8 cellular contexts compared by ENCODE assay signal in genomic region chr17:81241648-81242420, GRCh38. TPM values are rescaled to one million over a fixed set of nuclear protein-coding genes. Genes with fewer than 3 reads are reported as not detected.
A peak's percentile ranks its signal among the peaks of the same experiment; 100 is the strongest.
DNase-seq lines count a peak whose midpoint lies in the region; ATAC-seq and TF ChIP-seq lines count a peak whose summit lies in the region.

No MANE protein-coding gene starts in this region.

- TF ChIP-seq CTCF in CD8-positive, alpha-beta T cell (IDR thresholded peaks at IDR 0.05) = peak; percentile 74
- TF ChIP-seq CTCF in adrenal gland (IDR thresholded peaks at IDR 0.05) = peak; percentile 43 to 79 (median 63)

- peak; percentile 46 to 77 (median 61) for DNase-seq in CD8-positive, alpha-beta T cell
- peak; percentile 21 for DNase-seq in HCEC 1CT
- peak in 32 of 34 experiments; percentile 28 to 68 (median 51) for DNase-seq in T-cell
- DNase-seq in adrenal gland = peak in 6 of 7 donors; percentile 45 to 81 (median 64)
- DNase-seq in islet precursor cell = peak; percentile 84
- peak; percentile 36 to 47 (median 41) for DNase-seq in stimulated activated CD4-positive, alpha-beta T cell treated with anti-CD3 and anti-CD28 coated beads, TNF-alpha, amount 100 ng/mL, for 4 hours (ENCODE audit: low read depth in 3 of 3)

- peaks cover 34% of the 10 kb centered on the region for H3K4me1 Mint-ChIP-seq in CD8-positive, alpha-beta T cell (ENCODE audit: low read depth)
- H3K4me1 Mint-ChIP-seq in T-cell = peaks cover 33 to 43% (median 39%) of the 10 kb centered on the region in 3 donors

- WGBS in adrenal gland, 4 donors = 37 to 55% (median 51%) methylated on average over 7 to 26 of the region's 26 CpGs

- H3K9me3 ChIP-seq in CD8-positive, alpha-beta T cell (ENCODE audit: low read length) = no peaks in the 10 kb centered on the region
- H3K9me3 ChIP-seq in adrenal gland (replicated peaks in 1 of 3) = no peaks in the 10 kb centered on the region

- peaks cover 9% of the 10 kb centered on the region for H3K36me3 Mint-ChIP-seq in CD8-positive, alpha-beta T cell
- H3K36me3 Mint-ChIP-seq in T-cell = no peaks in the 10 kb centered on the region

- H3K4me3 Mint-ChIP-seq in CD8-positive, alpha-beta T cell = peak overlapping the region; percentile 37
- H3K4me3 Mint-ChIP-seq in T-cell = peak overlapping the region in 2 of 3 donors; percentile 56 to 94

- no peaks in the 10 kb centered on the region for H3K27me3 ChIP-seq in CD8-positive, alpha-beta T cell (ENCODE audit: insufficient read depth, low read length)
- no peaks in the 10 kb centered on the region for H3K27me3 ChIP-seq in adrenal gland

- no peak for TF ChIP-seq POLR2A in adrenal gland (IDR thresholded peaks at IDR 0.05)

- H3K27me3 Mint-ChIP-seq in CD8-positive, alpha-beta T cell (ENCODE audit: low read depth) = no peaks in the 10 kb centered on the region
- H3K27me3 Mint-ChIP-seq in T-cell = no peaks in the 10 kb centered on the region

- CTCF ChIA-PET in CD8-positive, alpha-beta T cell (lab: Charles Lee) = interaction anchor here (0.7 to 1.2 kb wide), 4 partner anchors 11 to 179 kb away, joined by 3 to 6 read pairs (median 4); no protein-coding TSS in a partner anchor
- CTCF ChIA-PET in T-cell (lab: Charles Lee) = interaction anchor here in 1 of 2 donors (0.6 kb wide), 1 partner anchor 40 kb away, joined by 3 read pairs; no protein-coding TSS in a partner anchor

- no peaks in the 10 kb centered on the region for H3K36me3 ChIP-seq in CD8-positive, alpha-beta T cell (ENCODE audit: insufficient read depth, low read length)
- no peaks in the 10 kb centered on the region for H3K36me3 ChIP-seq in adrenal gland (replicated peaks in 1 of 2)

- no peak overlapping the region for H3K4me3 ChIP-seq in CD8-positive, alpha-beta T cell (ENCODE audit: low read depth, low read length)
- no peak overlapping the region for H3K4me3 ChIP-seq in adrenal gland

- no peak overlapping the region for H3K27ac ChIP-seq in CD8-positive, alpha-beta T cell (ENCODE audit: low read depth, low read length)
- H3K27ac ChIP-seq in adrenal gland = no peak overlapping the region

- no peaks in the 10 kb centered on the region for H3K9me3 Mint-ChIP-seq in CD8-positive, alpha-beta T cell
- no peaks in the 10 kb centered on the region for H3K9me3 Mint-ChIP-seq in T-cell

- POLR2A ChIA-PET in CD8-positive, alpha-beta T cell (lab: Charles Lee) = no interaction called here
- POLR2A ChIA-PET in T-cell (lab: Charles Lee) = no interaction called here

- peaks cover 35% of the 10 kb centered on the region for H3K4me1 ChIP-seq in CD8-positive, alpha-beta T cell (ENCODE audit: insufficient read depth, low read length)
- peaks cover 15 to 25% of the 10 kb centered on the region in 2 donors for H3K4me1 ChIP-seq in adrenal gland (replicated peaks in 1 of 2)

- no peak overlapping the region for H3K27ac Mint-ChIP-seq in CD8-positive, alpha-beta T cell
- peak overlapping the region; percentile 28 to 59 for H3K27ac Mint-ChIP-seq in T-cell

- intact Hi-C loops in CD8-positive, alpha-beta T cell (cut with DNase I, micrococcal nuclease) = loop anchor here in 1 of 2 experiments (1.0 kb wide), 2 partner anchors 100 to 219 kb away; no protein-coding TSS in a partner anchor
- intact Hi-C loops in adrenal gland (cut with DNase I) = loop anchor here in 1 of 2 donors (5.0 kb wide), 1 partner anchor 100 kb away; no protein-coding TSS in a partner anchor

- ATAC-seq in CD8-positive, alpha-beta T cell = no peak
- ATAC-seq in T-cell (replicated peaks in 1 of 4) (no peak), HG02885 (IDR thresholded peaks at IDR 0.05; ENCODE audit: poor library complexity, unreplicated experiment) (no peak), HG02973 (IDR thresholded peaks at IDR 0.05; ENCODE audit: unreplicated experiment) (no peak)

RNA-seq across cellular contexts. Expression of gene NDUFAF8, which starts 2.7 kb away (rescaled TPM):
- 10 to 100 TPM; 40.6 to 50.9 TPM for total RNA-seq in CD8-positive, alpha-beta T cell
- total RNA-seq in T-cell = 10 to 100 TPM; 35.0 to 60.8 (median 51.2) TPM
- total RNA-seq in adrenal gland = 10 to 100 TPM; 25.3 to 80.9 (median 43.7) TPM
- polyA plus RNA-seq in adrenal gland = 10 to 100 TPM; 38.9 to 58.1 (median 52.9) TPM

RNA-seq across cellular contexts. Expression of gene TEPSIN, which starts 3.0 kb away (rescaled TPM):
- 10 to 100 TPM; 81.4 to 88.8 TPM for total RNA-seq in CD8-positive, alpha-beta T cell
- total RNA-seq in T-cell (100 to 1,000 TPM in 3 of 5 donors, 10 to 100 TPM in 2; 73.8 to 169 (median 161) TPM), adrenal gland (10 to 100 TPM; 10.9 to 67.2 (median 40.6) TPM)
- polyA plus RNA-seq in adrenal gland = 100 to 1,000 TPM in 1 of 3 donors, 10 to 100 TPM in 1, 1 to 10 TPM in 1; 3.1 to 144 (median 68.1) TPM

RNA-seq across cellular contexts. Expression of gene CEP131, which starts 19.1 kb away (rescaled TPM):
- 10 to 100 TPM in 1 of 2 experiments, 1 to 10 TPM in 1; 8.5 to 10.3 TPM for total RNA-seq in CD8-positive, alpha-beta T cell
- total RNA-seq in T-cell (10 to 100 TPM in 3 of 5 donors, 1 to 10 TPM in 2; 9.0 to 15.8 (median 11.2) TPM), adrenal gland (10 to 100 TPM in 3 of 8 donors, 1 to 10 TPM in 5; 2.7 to 11.4 (median 8.2) TPM)
- polyA plus RNA-seq in adrenal gland = 10 to 100 TPM in 2 of 3 donors, under 1 TPM in 1; 0.81 to 55.8 (median 27.2) TPM

RNA-seq across cellular contexts. Expression of gene SLC38A10, which starts 53.3 kb away (rescaled TPM):
- 10 to 100 TPM; 16.1 to 17.4 TPM for total RNA-seq in CD8-positive, alpha-beta T cell
- total RNA-seq in T-cell (10 to 100 TPM; 52.8 to 95.2 (median 82.3) TPM), adrenal gland (100 to 1,000 TPM in 5 of 8 donors, 10 to 100 TPM in 3; 67.4 to 163 (median 102) TPM)
- 100 to 1,000 TPM in 2 of 3 donors, 10 to 100 TPM in 1; 17.6 to 190 (median 136) TPM for polyA plus RNA-seq in adrenal gland

Comparison
In these comparisons a context has a peak if more than half of its experiments do, and no peak if none do; other contexts are left out.
1. DNase-seq: peak in every context shown above with its lines; median percentile 84 in islet precursor cell; 64 in adrenal gland; 61 in CD8-positive, alpha-beta T cell; 51 in T-cell; 41 in stimulated activated CD4-positive, alpha-beta T cell treated with anti-CD3 and anti-CD28 coated beads, TNF-alpha, amount 100 ng/mL, for 4 hours; 21 in HCEC 1CT.